ENCODE assay signal across 8 cellular contexts in the genomic region with DNA sequence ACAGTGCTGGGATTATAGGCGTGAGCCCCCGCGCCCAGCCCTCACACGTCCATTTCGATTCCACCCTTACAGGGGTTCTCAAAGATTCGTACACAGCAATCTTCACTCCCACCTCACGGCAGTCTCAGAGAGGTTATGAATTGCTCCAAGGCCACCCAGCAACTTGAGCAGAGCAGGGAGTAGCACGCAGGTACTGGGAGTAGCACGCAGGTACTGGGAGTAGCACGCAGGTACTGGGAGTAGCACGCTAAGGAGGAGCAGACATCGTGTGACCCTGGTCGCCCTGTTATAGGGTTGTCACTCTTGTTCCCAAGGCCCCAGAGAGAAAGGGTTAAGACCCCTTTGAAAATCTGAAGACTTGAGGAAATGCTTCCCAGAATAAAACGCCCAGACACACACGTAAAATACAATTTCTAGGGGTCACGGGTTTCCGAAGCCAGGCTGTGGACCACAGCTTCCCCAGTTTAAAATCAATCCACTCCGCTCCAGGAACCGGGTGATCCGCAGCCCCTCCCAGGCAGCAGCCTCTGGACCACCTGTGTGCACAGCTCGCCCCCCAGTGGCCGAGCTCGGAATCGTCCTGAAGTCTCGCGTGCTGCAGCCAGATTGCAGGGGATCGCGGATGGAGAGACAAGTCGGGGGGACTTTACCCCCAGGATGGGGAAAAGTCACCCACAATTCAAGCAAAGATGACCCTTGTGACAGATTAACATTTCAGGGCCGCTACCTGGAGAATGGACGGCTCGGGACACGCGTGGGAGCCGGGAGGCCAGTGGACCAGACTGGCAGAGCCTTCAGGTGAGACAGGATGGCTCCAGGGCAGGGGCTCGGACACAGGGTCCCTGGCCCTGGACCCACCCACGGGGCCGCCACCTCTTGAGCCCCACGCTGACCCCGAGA.
DNase-seq lines count a peak whose midpoint lies in the region; ATAC-seq and TF ChIP-seq lines count a peak whose summit lies in the region.

No MANE protein-coding gene starts in this region.

- ATAC-seq in stimulated activated naive CD8-positive, alpha-beta T cell treated with anti-CD3 and anti-CD28 coated beads, Interleukin-15, Interleukin-2, amounts not matched to agents 100 U/mL and 50 U/mL, for 24 hours = no peak

- peak; percentile 95 for DNase-seq in Calu3
- DNase-seq in OCI-M2 (lab: John Stamatoyannopoulos, UW; ENCODE audit: unreplicated experiment) = peak; percentile 19
- DNase-seq in activated T-cell treated with anti-CD3 and anti-CD28 coated beads, Interleukin-2, amount 50 U/mL, for 24 hours = peak; percentile 92
- peak; percentile 44 for DNase-seq in fibroblast of gingiva (ENCODE audit: low read depth)
- peak; percentile 96 for DNase-seq in nephron progenitor cell
- peak; percentile 93 for DNase-seq in stimulated activated naive CD8-positive, alpha-beta T cell treated with anti-CD3 and anti-CD28 coated beads, Interleukin-15, Interleukin-2, amounts not matched to agents 100 U/mL and 50 U/mL, for 24 hours
- DNase-seq in SKM-1 (lab: John Stamatoyannopoulos, UW; ENCODE audit: unreplicated experiment) = no peak

- peak; percentile 99 for TF ChIP-seq RAD21 in Ishikawa (IDR thresholded peaks at IDR 0.05; ENCODE audit: low read depth)

- peaks cover 3% of the 10 kb centered on the region for H3K9me3 Mint-ChIP-seq in Calu3 (ENCODE audit: low read depth, unreplicated experiment)
- peaks cover 6% of the 10 kb centered on the region for H3K9me3 Mint-ChIP-seq in activated T-cell treated with anti-CD3 and anti-CD28 coated beads, Interleukin-2, amount 50 U/mL, for 24 hours
- H3K9me3 Mint-ChIP-seq in nephron progenitor cell = peaks cover 11% of the 10 kb centered on the region

- CTCF ChIA-PET in Calu3 (lab: Charles Lee) = interaction anchor here (0.7 to 1.6 kb wide), 5 partner anchors 44 to 736 kb away, joined by 3 to 7 read pairs (median 4); no protein-coding TSS in a partner anchor

- peaks cover 61% of the 10 kb centered on the region for H3K4me1 Mint-ChIP-seq in Calu3 (ENCODE audit: low read depth, unreplicated experiment)
- H3K4me1 Mint-ChIP-seq in activated T-cell treated with anti-CD3 and anti-CD28 coated beads, Interleukin-2, amount 50 U/mL, for 24 hours (ENCODE audit: low read depth) = peaks cover 49% of the 10 kb centered on the region
- H3K4me1 Mint-ChIP-seq in nephron progenitor cell = peaks cover 21% of the 10 kb centered on the region

- H3K27me3 Mint-ChIP-seq in Calu3 (ENCODE audit: unreplicated experiment) (peaks cover 20% of the 10 kb centered on the region), nephron progenitor cell (ENCODE audit: low read depth, poor library complexity) (peaks cover 37% of the 10 kb centered on the region)
- H3K27me3 Mint-ChIP-seq in activated T-cell treated with anti-CD3 and anti-CD28 coated beads, Interleukin-2, amount 50 U/mL, for 24 hours = peaks cover 28% of the 10 kb centered on the region

- H3K4me3 Mint-ChIP-seq in Calu3 (ENCODE audit: low read depth, unreplicated experiment) (peak overlapping the region; percentile 17), nephron progenitor cell (no peak overlapping the region)
- H3K4me3 Mint-ChIP-seq in activated T-cell treated with anti-CD3 and anti-CD28 coated beads, Interleukin-2, amount 50 U/mL, for 24 hours = no peak overlapping the region

- peaks cover 12% of the 10 kb centered on the region for H3K36me3 Mint-ChIP-seq in Calu3 (ENCODE audit: insufficient read depth, unreplicated experiment)
- H3K36me3 Mint-ChIP-seq in activated T-cell treated with anti-CD3 and anti-CD28 coated beads, Interleukin-2, amount 50 U/mL, for 24 hours (ENCODE audit: low read depth) = peaks cover 5% of the 10 kb centered on the region
- no peaks in the 10 kb centered on the region for H3K36me3 Mint-ChIP-seq in nephron progenitor cell (ENCODE audit: low read depth)

- intact Hi-C loops in Calu3 (cut with micrococcal nuclease; ENCODE audit: unreplicated experiment) = loop anchor here (1.0 kb wide), 1 partner anchor 735 kb away; no protein-coding TSS in a partner anchor

- H3K27ac Mint-ChIP-seq in Calu3 (ENCODE audit: unreplicated experiment) (no peak overlapping the region), nephron progenitor cell (no peak overlapping the region)
- no peak overlapping the region for H3K27ac Mint-ChIP-seq in activated T-cell treated with anti-CD3 and anti-CD28 coated beads, Interleukin-2, amount 50 U/mL, for 24 hours

- TF ChIP-seq CTCF in Calu3 (IDR thresholded peaks at IDR 0.05; ENCODE audit: unreplicated experiment) = peak; percentile 98
- TF ChIP-seq CTCF in nephron progenitor cell (IDR thresholded peaks at IDR 0.05) = peak; percentile 99

- no peak for TF ChIP-seq EP300 in Ishikawa (IDR thresholded peaks at IDR 0.05; ENCODE audit: borderline replicate concordance)

- no TSS peak for BruUV-seq in Calu3 (replicated peaks; lab: Mats Ljungman, UMichigan)

TF ChIP-seq in Ishikawa, 13 proteins besides CTCF, POLR2A, EP300 and RAD21:
- TF ChIP-seq ZBTB7A (IDR thresholded peaks at IDR 0.05; ENCODE audit: low read depth) (0 out of 2 replicates have a peak, but pooled peaks have one; percentile 56), NFIC (IDR thresholded peaks at IDR 0.05) (no peak), TEAD4 (IDR thresholded peaks at IDR 0.05) (no peak)
